ENCODE assay signal across 2 cellular contexts in genomic region chr14:54001189-54001878, GRCh38.
TF ChIP-seq lines count a peak whose summit lies in the region.

No MANE protein-coding gene starts in this region.

TF ChIP-seq in IMR-90, 13 proteins besides CTCF, POLR2A, EP300 and RAD21:
- no peak for TF ChIP-seq MAFK (IDR thresholded peaks at IDR 0.05; ENCODE audit: low read depth, low read length)
- no peak for TF ChIP-seq MAZ (IDR thresholded peaks at IDR 0.05; ENCODE audit: borderline replicate concordance, low read depth, low read length)
- no peak for TF ChIP-seq USF2 (IDR thresholded peaks at IDR 0.05; ENCODE audit: low read depth, low read length)
- no peak for TF ChIP-seq MXI1 (IDR thresholded peaks at IDR 0.05; ENCODE audit: borderline replicate concordance, low read depth, low read length)
- TF ChIP-seq FOS (IDR thresholded peaks at IDR 0.05; ENCODE audit: low read depth, low read length): no peak
- TF ChIP-seq NFE2L2 (IDR thresholded peaks at IDR 0.05; ENCODE audit: low read depth, low read length): no peak
- no peak for TF ChIP-seq ELK1 (IDR thresholded peaks at IDR 0.05; ENCODE audit: borderline replicate concordance, low read depth, low read length)
- no peak for TF ChIP-seq SMC3 (IDR thresholded peaks at IDR 0.05; ENCODE audit: low read depth, low read length)
- TF ChIP-seq RFX5 (IDR thresholded peaks at IDR 0.05; ENCODE audit: low read depth, low read length): no peak
- TF ChIP-seq CEBPB (IDR thresholded peaks at IDR 0.05; ENCODE audit: low read depth, low read length): no peak
- no peak for TF ChIP-seq CHD1 (IDR thresholded peaks at IDR 0.05; ENCODE audit: low read depth, low read length)
- no peak for TF ChIP-seq BHLHE40 (IDR thresholded peaks at IDR 0.05; ENCODE audit: low read depth, low read length)
- TF ChIP-seq RCOR1 (IDR thresholded peaks at IDR 0.05; ENCODE audit: insufficient replicate concordance, low read length): no peak

TF ChIP-seq in WTC11, 78 proteins besides CTCF, POLR2A, EP300 and RAD21:
- no peak for TF ChIP-seq GTF2I (CRISPR knock-in tag; conservative IDR thresholded peaks at IDR 0.05)
- no peak for TF ChIP-seq ZNF121 (CRISPR knock-in tag; IDR thresholded peaks at IDR 0.05)
- no peak for TF ChIP-seq ATF1 (CRISPR knock-in tag; IDR thresholded peaks at IDR 0.05)
- no peak for TF ChIP-seq NR3C1 (CRISPR knock-in tag; conservative IDR thresholded peaks at IDR 0.05; ENCODE audit: low read depth)
- no peak for TF ChIP-seq ATF2 (CRISPR knock-in tag; IDR thresholded peaks at IDR 0.05; ENCODE audit: borderline replicate concordance, low read depth)
- no peak for TF ChIP-seq CBFB (CRISPR knock-in tag; IDR thresholded peaks at IDR 0.05; ENCODE audit: low read depth)
- no peak for TF ChIP-seq JUN (CRISPR knock-in tag; IDR thresholded peaks at IDR 0.05)
- no peak for TF ChIP-seq ZMAT4 (CRISPR knock-in tag; IDR thresholded peaks at IDR 0.05)
- TF ChIP-seq NR2C2 (CRISPR knock-in tag; IDR thresholded peaks at IDR 0.05): no peak
- TF ChIP-seq ETV6 (CRISPR knock-in tag; IDR thresholded peaks at IDR 0.05): no peak
- TF ChIP-seq AFF4 (CRISPR knock-in tag; IDR thresholded peaks at IDR 0.05; ENCODE audit: borderline replicate concordance): no peak
- TF ChIP-seq CREM (CRISPR knock-in tag; IDR thresholded peaks at IDR 0.05): no peak
